Comparison of ENCODE assay signal across 8 cellular contexts in the genomic region with DNA sequence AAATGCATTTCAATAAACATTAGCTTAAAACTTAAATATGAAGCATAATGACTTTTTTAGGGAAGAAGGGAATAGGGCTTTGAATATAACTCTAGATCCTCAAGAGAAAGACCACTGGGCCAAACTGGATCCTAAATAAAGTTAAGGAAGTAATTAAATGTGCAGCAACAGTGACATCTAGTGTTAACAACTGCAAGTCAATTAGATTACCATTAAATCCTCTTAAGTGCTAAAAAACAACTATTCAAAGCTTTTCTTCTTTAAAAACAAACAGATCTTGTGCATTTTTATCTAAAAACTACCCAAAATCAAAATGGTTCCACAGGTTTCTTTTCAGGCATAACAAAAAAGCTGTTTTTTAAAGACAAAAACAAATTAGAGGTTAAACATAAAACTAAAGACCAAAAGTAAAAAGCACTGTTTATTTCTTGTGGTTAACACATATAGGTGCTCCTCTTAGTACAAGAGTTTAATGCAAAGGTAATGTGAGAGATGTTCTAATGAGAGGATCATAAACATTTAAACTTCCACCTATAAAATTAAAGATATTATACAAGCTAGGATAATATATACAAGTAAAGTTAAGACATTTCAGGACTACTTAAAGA.
A peak's percentile ranks its signal among the peaks of the same experiment; 100 is the strongest.
DNase-seq lines count a peak whose midpoint lies in the region; ATAC-seq and TF ChIP-seq lines count a peak whose summit lies in the region.

No MANE protein-coding gene starts in this region.

- H3K27me3 Mint-ChIP-seq in neural progenitor cell (ENCODE audit: insufficient read depth, low read depth): no peaks in the 10 kb centered on the region

- no peaks in the 10 kb centered on the region for H4K20me1 ChIP-seq in neural progenitor cell (ENCODE audit: low read depth)

- DNase-seq in GM10248 (ENCODE audit: extremely low spot score) (no peak), NCI-H146 (lab: John Stamatoyannopoulos, UW) (peak; percentile 67), SK-N-MC (ENCODE audit: low read depth, low spot score) (peak; percentile 57), fibroblast of peridontal ligament (ENCODE audit: extremely low read depth) (peak; percentile 96), neural progenitor cell (ENCODE audit: low spot score) (peak; percentile 82), nucleus accumbens (lab: John Stamatoyannopoulos, UW) (no peak)

- H3K4me1 Mint-ChIP-seq in neural progenitor cell: no peaks in the 10 kb centered on the region

- H3K36me3 Mint-ChIP-seq in neural progenitor cell: peaks cover 2% of the 10 kb centered on the region

- H3K27ac Mint-ChIP-seq in neural progenitor cell: no peak overlapping the region

- H3F3A ChIP-seq in neural progenitor cell (ENCODE audit: low read depth): peaks cover 6% of the 10 kb centered on the region

- no peaks in the 10 kb centered on the region for H3K4me1 ChIP-seq in neural progenitor cell

- H3K9ac ChIP-seq in SK-N-MC (ENCODE audit: insufficient read length): no peak overlapping the region
- H3K9ac ChIP-seq in neural progenitor cell: no peak overlapping the region

- TF ChIP-seq CTCF in GM10248 (IDR thresholded peaks at IDR 0.05; ENCODE audit: control extremely low read depth, extremely low read depth, low read depth, missing control alignments) (peak; percentile 38), neural progenitor cell (IDR thresholded peaks at IDR 0.05) (peak; percentile 83)

- H3K36me3 ChIP-seq in SK-N-MC (ENCODE audit: insufficient read depth, low read length) (no peaks in the 10 kb centered on the region), neural progenitor cell (no peaks in the 10 kb centered on the region)

- POLR2A ChIA-PET in GM10248 (lab: Yijun Ruan, JAX): no interaction called here

- no peak overlapping the region for H3K4me2 ChIP-seq in neural progenitor cell

- H3K9me3 ChIP-seq in SK-N-MC (ENCODE audit: low read depth, low read length) (no peaks in the 10 kb centered on the region), neural progenitor cell (ENCODE audit: low read depth) (no peaks in the 10 kb centered on the region)

- H3K27me3 ChIP-seq in neural progenitor cell: no peaks in the 10 kb centered on the region

- H3K4me3 Mint-ChIP-seq in neural progenitor cell: no peak overlapping the region

- no peak overlapping the region for H3K4me3 ChIP-seq in SK-N-MC
- no peak overlapping the region for H3K4me3 ChIP-seq in neural progenitor cell

- no peaks in the 10 kb centered on the region for H3K9me3 Mint-ChIP-seq in neural progenitor cell

- H2AFZ ChIP-seq in neural progenitor cell (replicated peaks): no peak overlapping the region

- CTCF ChIA-PET in GM10248 (lab: Yijun Ruan, JAX): interaction anchor here (0.6 to 4.3 kb wide), 73 partner anchors 9 to 670 kb away, joined by 3 to 83 read pairs (median 5); partner anchors contain the start of gene ZFP36L2

- ATAC-seq in HG03095 (IDR thresholded peaks at IDR 0.05; ENCODE audit: unreplicated experiment) (no peak), HG03469 (IDR thresholded peaks at IDR 0.05; ENCODE audit: unreplicated experiment) (no peak)

- no peaks in the 10 kb centered on the region for H3K79me2 ChIP-seq in neural progenitor cell (ENCODE audit: low read depth)

- H3K27ac ChIP-seq in SK-N-MC (no peak overlapping the region), neural progenitor cell (peak overlapping the region; percentile 0)

Comparison
In these comparisons a context has a peak if more than half of its experiments do, and no peak if none do; other contexts are left out.
1. DNase-seq: peak in NCI-H146 (single experiment), SK-N-MC (single experiment), fibroblast of peridontal ligament (single experiment) and neural progenitor cell (single experiment); none in GM10248 (single experiment) and nucleus accumbens (0 of 56).